In the genomic region with DNA sequence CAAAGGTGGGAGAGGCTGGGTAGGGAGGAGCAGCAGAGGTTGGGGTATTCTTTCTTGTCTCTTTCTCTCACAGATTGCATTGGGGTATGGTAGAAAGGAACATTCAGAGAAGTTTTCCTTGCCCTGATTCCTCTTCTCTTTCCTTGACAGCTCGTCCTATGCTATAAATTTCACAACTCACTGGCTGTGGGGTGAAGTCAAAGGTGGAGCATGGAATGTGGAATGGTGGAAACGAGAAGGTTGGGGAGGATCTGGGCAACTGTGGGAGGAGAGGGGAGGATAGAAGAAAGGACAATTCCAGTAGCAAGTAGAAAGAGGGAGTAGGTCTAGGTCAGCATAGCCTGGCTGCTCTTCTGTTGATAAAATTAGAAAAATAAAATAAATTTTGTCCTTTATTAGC, we compare ENCODE assay signal across 22 cellular contexts.
"Had no signal": no experiment of that assay in that cellular context is flagged by ENCODE, and none has a peak within 500 bp of the region (broad histone marks: within the 10 kb centered on the region; RNA-seq: fewer than 3 reads in every experiment).

No MANE protein-coding gene starts in this region.

- H3K27me3 ChIP-seq: sigmoid colon had no signal

- H3K4me3 Mint-ChIP-seq: endodermal cell, naive B cell, nephron had no signal

- H3K4me1 ChIP-seq: psoas muscle, sigmoid colon, stomach, transverse colon had no signal

- H3K4me1 Mint-ChIP-seq: endodermal cell, naive B cell had no signal

- ATAC-seq: left ventricle myocardium superior, psoas muscle had no signal

- H3K27ac Mint-ChIP-seq: endodermal cell, naive B cell, nephron had no signal

- FAIRE-seq: endothelial cell of umbilical vein had no signal

- H3K4me3 ChIP-seq: coronary artery, lung, psoas muscle, sigmoid colon, skin epidermis, stomach, thoracic aorta, transverse colon had no signal

- H3K36me3 Mint-ChIP-seq: naive B cell had no signal

- H3K27ac ChIP-seq: coronary artery, neutrophil, psoas muscle, sigmoid colon, skin epidermis, stomach, thoracic aorta, transverse colon had no signal

- H3K36me3 ChIP-seq: neutrophil, sigmoid colon, stomach, thoracic aorta, transverse colon had no signal

- H3K9me3 Mint-ChIP-seq: endodermal cell, nephron had no signal

- H3K9me3 ChIP-seq: neutrophil, psoas muscle, sigmoid colon, stomach, thoracic aorta, transverse colon had no signal

- DNase-seq: effector CD4-positive, alpha-beta T cell; endodermal cell; erythroblast; foreskin melanocyte; hippocampal formation; left ventricle myocardium superior; mesendoderm; naive B cell; psoas muscle; sigmoid colon; stimulated activated CD4-positive, alpha-beta T cell treated with anti-CD3 and anti-CD28 coated beads, Interleukin-12 subunit alpha, Interleukin-12 subunit beta, amount 100 ng/mL, for 4 hours; stimulated activated naive CD4-positive, alpha-beta T cell; stomach; substantia nigra; transverse colon had no signal
